Comparison of ENCODE assay signal across 8 cellular contexts in the genomic region with DNA sequence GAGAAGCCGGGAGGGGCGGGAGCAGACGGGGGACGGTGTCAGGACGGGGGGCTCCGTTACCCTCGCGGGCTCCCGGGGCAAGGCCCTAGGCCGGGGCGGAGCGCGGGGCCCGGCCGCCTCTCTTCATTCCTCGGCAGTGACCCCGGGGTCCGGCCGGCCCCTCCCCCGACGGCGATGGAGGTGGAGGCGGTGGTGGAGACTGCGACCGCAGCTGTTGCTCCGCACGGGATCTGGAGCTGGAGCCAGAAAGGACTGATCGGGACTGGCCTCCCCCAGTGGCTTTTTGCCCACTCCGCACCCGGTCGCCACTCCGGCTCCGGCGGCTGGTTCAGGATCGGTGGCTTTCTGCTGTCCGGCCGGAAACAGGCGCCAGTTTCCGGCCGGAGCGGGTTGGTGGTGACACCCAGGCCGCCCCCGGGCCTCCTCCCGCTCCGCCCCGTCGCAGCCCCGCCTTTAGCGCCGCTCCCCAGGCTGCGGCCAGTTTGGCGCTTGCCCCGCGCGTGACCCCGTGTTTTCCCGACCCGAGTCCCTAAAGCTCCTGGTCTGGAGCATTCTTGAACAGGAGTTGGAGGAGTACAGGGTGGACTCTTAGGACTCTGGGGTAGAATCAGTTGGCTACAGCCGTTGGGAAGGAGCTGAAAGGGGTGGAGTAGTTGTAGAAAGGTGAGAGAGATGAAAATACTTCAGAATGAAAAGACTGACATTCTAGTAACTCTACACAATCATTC. TPM values are rescaled to one million over a fixed set of nuclear protein-coding genes. Genes with fewer than 3 reads are reported as not detected.
DNase-seq lines count a peak whose midpoint lies in the region; ATAC-seq, FAIRE-seq and TF ChIP-seq lines count a peak whose summit lies in the region.

A gene (minus strand): TSS at position 339 of the 728 bp plus-strand sequence. CDS start 33,216 bp downstream, outside the sequence.

- H3K27ac ChIP-seq in keratinocyte (ENCODE audit: control insufficient read depth, insufficient read depth, low read length): peak within 1 kb of the TSS; percentile 98

- H3K79me2 ChIP-seq in keratinocyte (ENCODE audit: control insufficient read depth, insufficient read depth, low read length): peaks cover 39% of the 10 kb centered on the region

- no peaks in the 10 kb centered on the region for H3K9me3 ChIP-seq in keratinocyte (ENCODE audit: control insufficient read depth, low read depth, low read length)

- H3K27me3 Mint-ChIP-seq in central memory CD8-positive, alpha-beta T cell: no peaks in the 10 kb centered on the region

- ATAC-seq in HG03064 (IDR thresholded peaks at IDR 0.05; ENCODE audit: low read depth, unreplicated experiment): peak; percentile 66
- ATAC-seq in activated CD4-positive, CD25-positive, alpha-beta regulatory T cell treated with anti-CD3 and anti-CD28 coated beads, Interleukin-2, amount 50 U/mL, for 24 hours: peak; percentile 63 to 66
- ATAC-seq in central memory CD8-positive, alpha-beta T cell (replicated peaks; ENCODE audit: extremely low read depth, poor library complexity, severe bottlenecking): peak; percentile 75

- H3K36me3 ChIP-seq in keratinocyte (ENCODE audit: control insufficient read depth in 2 of 2, extremely low read depth in 1 of 2, insufficient read depth in 2 of 2, low read length in 2 of 2): peaks cover 2 to 3% of the 10 kb centered on the region in 2 experiments

- no peaks in the 10 kb centered on the region for H3K27me3 ChIP-seq in keratinocyte (ENCODE audit: control insufficient read depth, extremely low read depth, insufficient read depth, low read length)

- H3K4me1 ChIP-seq in keratinocyte (ENCODE audit: control insufficient read depth, extremely low read depth, insufficient read depth, low read length): peaks cover 28% of the 10 kb centered on the region

- no peaks in the 10 kb centered on the region for H3K9me1 ChIP-seq in keratinocyte (ENCODE audit: control insufficient read depth, extremely low read depth, insufficient read depth, low read length)

- peak within 1 kb of the TSS; percentile 98 for H3K27ac Mint-ChIP-seq in central memory CD8-positive, alpha-beta T cell (ENCODE audit: low read depth)

- no peak for TF ChIP-seq CTCF in keratinocyte (optimal IDR thresholded peaks at IDR 0.05 in 1 of 3, IDR thresholded peaks at IDR 0.05 in 1 of 3, conservative IDR thresholded peaks at IDR 0.05 in 1 of 3; ENCODE audit: extremely low read depth in 1 of 3, insufficient read depth in 2 of 3, low read length in 3 of 3)

- H3K9ac ChIP-seq in keratinocyte (ENCODE audit: control insufficient read depth, extremely low read depth, insufficient read depth, low read length): peak within 1 kb of the TSS; percentile 98

- peaks cover 6% of the 10 kb centered on the region for H3K36me3 Mint-ChIP-seq in central memory CD8-positive, alpha-beta T cell (ENCODE audit: insufficient read depth)

- H3K4me2 ChIP-seq in keratinocyte (ENCODE audit: control insufficient read depth, extremely low read depth, insufficient read depth, low read depth, low read length): peak within 1 kb of the TSS; percentile 90

- peak within 1 kb of the TSS; percentile 88 to 98 (median 95) for H3K4me3 ChIP-seq in keratinocyte (ENCODE audit: control insufficient read depth in 2 of 3, extremely low read depth in 1 of 3, insufficient read depth in 2 of 3, low read depth in 1 of 3, low read length in 3 of 3)

- no peak for FAIRE-seq in keratinocyte (lab: Jason Lieb, UNC)

- peaks cover 39% of the 10 kb centered on the region for H3K4me1 Mint-ChIP-seq in central memory CD8-positive, alpha-beta T cell

- H3K4me3 Mint-ChIP-seq in central memory CD8-positive, alpha-beta T cell: peak within 1 kb of the TSS; percentile 96

- DNase-seq in SIG-M5 treated with dmso at 0.1 percent for 504 hours (lab: John Stamatoyannopoulos, UW; ENCODE audit: unreplicated experiment) (peak; percentile 78), SIG-M5 (lab: John Stamatoyannopoulos, UW) (no peak), NCI-H2171 treated with DMSO at 0.1 percent for 48 hours (lab: John Stamatoyannopoulos, UW) (peak; percentile 82), keratinocyte (ENCODE audit: low read depth, low spot score) (no peak)
- DNase-seq in central memory CD8-positive, alpha-beta T cell (ENCODE audit: low spot score in 2 of 2): peak; percentile 25 to 41
- DNase-seq in stimulated activated CD4-positive, alpha-beta T cell treated with anti-CD3 and anti-CD28 coated beads, Interleukin-12 subunit alpha, Interleukin-12 subunit beta, amount 100 ng/mL, for 4 hours: peak; percentile 75

- peaks cover 2% of the 10 kb centered on the region for H4K20me1 ChIP-seq in keratinocyte (ENCODE audit: control insufficient read depth, extremely low read depth, insufficient read depth, low read length)

- H3K9me3 Mint-ChIP-seq in central memory CD8-positive, alpha-beta T cell: no peaks in the 10 kb centered on the region

- H2AFZ ChIP-seq in keratinocyte (ENCODE audit: control insufficient read depth, low read length): peak within 1 kb of the TSS; percentile 89

- dilution Hi-C loops in keratinocyte (cut with MboI; ENCODE audit: extremely low pct_ligation_motif_present, low sequenced_read_pairs): no loop called here

RNA-seq across cellular contexts. Expression of the gene that starts here (rescaled TPM):
- 6.5 to 8.9 TPM (median 8.7 TPM) in 3 replicates for polyA plus RNA-seq in keratinocyte
- 5.1 TPM for polyA plus RNA-seq in keratinocyte (2011; ENCODE audit: low read depth)
- polyA plus RNA-seq in keratinocyte (2011; cell fraction: cytosol; rRNA removed): 6.1 and 7.7 TPM in 2 replicates
- 14.6 and 16.0 TPM in 2 replicates for polyA plus RNA-seq in keratinocyte (2011; cell fraction: nucleus; rRNA removed)
- 6.0 and 9.7 TPM in 2 replicates for polyA plus RNA-seq in keratinocyte (2012; ENCODE audit: low replicate concordance)
- polyA minus RNA-seq in keratinocyte: 15.9 to 26.0 TPM (median 18.1 TPM) in 3 replicates
- polyA minus RNA-seq in keratinocyte (2011; cell fraction: cytosol; rRNA and poly(A)+ RNA removed): 6.5 TPM
- 8.7 and 21.0 TPM in 2 replicates for polyA minus RNA-seq in keratinocyte (2011; cell fraction: nucleus; rRNA and poly(A)+ RNA removed)

Comparison
In these comparisons a context has a peak if more than half of its experiments do, and no peak if none do; other contexts are left out.
1. DNase-seq: peak in SIG-M5 treated with dmso at 0.1 percent for 504 hours (single experiment), NCI-H2171 treated with DMSO at 0.1 percent for 48 hours (single experiment), central memory CD8-positive, alpha-beta T cell (2 of 2) and stimulated activated CD4-positive, alpha-beta T cell treated with anti-CD3 and anti-CD28 coated beads, Interleukin-12 subunit alpha, Interleukin-12 subunit beta, amount 100 ng/mL, for 4 hours (single experiment); none in SIG-M5 (single experiment) and keratinocyte (single experiment).
2. Peak in every context shown above with its lines, with median percentiles within 50 percentile points of each other: ATAC-seq.